In the genomic region with DNA sequence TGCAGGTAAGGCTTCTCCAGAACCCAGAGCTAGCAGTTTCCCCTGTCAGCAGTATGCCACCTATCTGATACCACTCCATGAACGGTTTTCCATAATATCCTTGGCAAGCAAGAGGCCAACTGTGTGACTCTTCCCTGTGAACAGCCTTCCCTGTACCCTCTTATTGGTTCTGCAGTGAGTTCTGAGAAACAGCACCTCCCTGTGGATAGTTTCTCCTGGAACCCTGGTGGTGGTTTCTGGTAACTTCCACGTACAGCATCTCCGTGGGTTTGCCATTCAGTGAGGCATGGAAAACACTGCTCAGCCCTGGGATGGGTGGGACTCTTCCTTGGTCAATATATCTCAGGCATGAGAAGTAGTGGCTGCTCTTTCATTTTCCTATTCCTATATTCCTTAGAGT, we compare ENCODE assay signal across 13 cellular contexts. TPM values are rescaled to one million over a fixed set of nuclear protein-coding genes. Genes with fewer than 3 reads are reported as not detected.
DNase-seq lines count a peak whose midpoint lies in the region; FAIRE-seq and TF ChIP-seq lines count a peak whose summit lies in the region.
"Had no signal": no experiment of that assay in that cellular context is flagged by ENCODE, and none has a peak within 500 bp of the region (broad histone marks: within the 10 kb centered on the region; RNA-seq: fewer than 3 reads in every experiment).

No MANE protein-coding gene starts in this region.

- no peaks in the 10 kb centered on the region for H3K36me3 ChIP-seq in H7 (replicated peaks; ENCODE audit: control insufficient read depth, insufficient read depth, low read length)
- H3K36me3 ChIP-seq in SJCRH30: no peaks in the 10 kb centered on the region
- H3K36me3 ChIP-seq in kidney (ENCODE audit: control insufficient read depth in 1 of 2, insufficient read depth in 2 of 2, low read length in 2 of 2): no peaks in the 10 kb centered on the region
- no peaks in the 10 kb centered on the region for H3K36me3 ChIP-seq in stomach
- H3K36me3 ChIP-seq: HAP-1 had no signal

- no peak overlapping the region for H3K4me3 ChIP-seq in H7 (ENCODE audit: insufficient read depth, low read depth, low read length)
- no peak overlapping the region for H3K4me3 ChIP-seq in SJCRH30
- no peak overlapping the region for H3K4me3 ChIP-seq in kidney (ENCODE audit: low read length in 2 of 2)
- H3K4me3 ChIP-seq in stomach: no peak overlapping the region
- H3K4me3 ChIP-seq: HAP-1 had no signal

- WGBS in stomach, 5 donors: 51 to 70% (median 59%) methylated on average over 3 of the region's 3 CpGs

- no peak overlapping the region for H3K27ac ChIP-seq in SJCRH30
- no peak overlapping the region for H3K27ac ChIP-seq in kidney (ENCODE audit: low read depth in 2 of 2, low read length in 2 of 2)
- H3K27ac ChIP-seq in stomach: no peak overlapping the region

- no peak for TF ChIP-seq POLR2A in stomach (IDR thresholded peaks at IDR 0.05)

- H3K9me3 ChIP-seq in SJCRH30 (replicated peaks): no peaks in the 10 kb centered on the region
- no peaks in the 10 kb centered on the region for H3K9me3 ChIP-seq in kidney (ENCODE audit: control insufficient read depth in 1 of 2, low read length in 2 of 2)
- no peaks in the 10 kb centered on the region for H3K9me3 ChIP-seq in stomach
- H3K9me3 ChIP-seq: HAP-1 had no signal

- intact Hi-C loops in kidney (cut with DNase I): no loop called here
- intact Hi-C loops in stomach (cut with DNase I; ENCODE audit: low total_unique reads): no loop called here

- no peak for FAIRE-seq in D721Med (lab: Jason Lieb, UNC)
- no peak for FAIRE-seq in kidney (lab: Jason Lieb, UNC)

- TF ChIP-seq CTCF in D721Med (IDR thresholded peaks at IDR 0.05; ENCODE audit: insufficient read depth, missing control alignments): peak; percentile 35
- TF ChIP-seq CTCF in kidney (IDR thresholded peaks at IDR 0.05; ENCODE audit: borderline replicate concordance, extremely low read depth, insufficient read depth): peak; percentile 18
- no peak for TF ChIP-seq CTCF in stomach (IDR thresholded peaks at IDR 0.05)

- TF ChIP-seq EP300 in stomach (IDR thresholded peaks at IDR 0.05): no peak

- H3K27me3 ChIP-seq in H7 (ENCODE audit: control insufficient read depth, insufficient read depth, low read length): no peaks in the 10 kb centered on the region
- H3K27me3 ChIP-seq in SJCRH30: no peaks in the 10 kb centered on the region
- no peaks in the 10 kb centered on the region for H3K27me3 ChIP-seq in stomach

- DNase-seq in D721Med (ENCODE audit: insufficient read length, low spot score) (no peak), H7 (peak; percentile 18), SJCRH30 (peak; percentile 2 to 4), kidney (no peak), NCI-H2196 treated with DMSO at 0.1 percent for 48 hours (lab: John Stamatoyannopoulos, UW; ENCODE audit: unreplicated experiment) (no peak), stomach (no peak), C1 segment of cervical spinal cord (lab: John Stamatoyannopoulos, UW) (no peak), anterior cingulate cortex (lab: John Stamatoyannopoulos, UW) (no peak)
- DNase-seq: activated T-cell treated with anti-CD3 and anti-CD28 coated beads, Interleukin-2, amount 50 U/mL, for 48 hours; effector CD8-positive, alpha-beta T cell; left ventricle myocardium superior; SIG-M5 had no signal

- H3K4me1 ChIP-seq in SJCRH30 (no peaks in the 10 kb centered on the region), kidney (ENCODE audit: control insufficient read depth in 1 of 2, insufficient read depth in 1 of 2, low read depth in 1 of 2, low read length in 2 of 2) (no peaks in the 10 kb centered on the region), stomach (no peaks in the 10 kb centered on the region)
- H3K4me1 ChIP-seq: HAP-1 had no signal

- no peak overlapping the region for H3K9ac ChIP-seq in kidney (ENCODE audit: low read length in 2 of 2)

RNA-seq across cellular contexts. Expression of a gene that starts 19.4 kb away (rescaled TPM):
- total RNA-seq in H7 (2014; rRNA removed; shearing (Covaris generic)): not detected in 2 replicates
- not detected in 2 replicates for total RNA-seq in SJCRH30 (2014; rRNA removed; shearing (Covaris generic))
- total RNA-seq in kidney (not detected), stomach (1 to 10 TPM in 1 of 5 donors, not detected in 4; 1.3 TPM)
- polyA plus RNA-seq in kidney (ENCODE audit: insufficient read depth, low read depth, low replicate concordance) (not detected), stomach (1 to 10 TPM in 2 of 3 donors, not detected in 1; 1.1 TPM)
- total RNA-seq: left ventricle myocardium superior had no signal

Comparison
In these comparisons a context has a peak if more than half of its experiments do, and no peak if none do; other contexts are left out.
1. DNase-seq: peak in H7 (single experiment) and SJCRH30 (2 of 2); none in D721Med (single experiment), kidney (single experiment), NCI-H2196 treated with DMSO at 0.1 percent for 48 hours (single experiment), stomach (single experiment), C1 segment of cervical spinal cord (0 of 14) and anterior cingulate cortex (0 of 58).
2. CTCF ChIP-seq: peak in D721Med (single experiment) and kidney (single experiment); none in stomach (0 of 7).